ENCODE assay signal across 12 cellular contexts in genomic region chr17:61507667-61508066, GRCh38. TPM values are rescaled to one million over a fixed set of nuclear protein-coding genes. Genes with fewer than 3 reads are reported as not detected.
"Had no signal": no experiment of that assay in that cellular context is flagged by ENCODE, and none has a peak within 500 bp of the region (broad histone marks: within the 10 kb centered on the region; RNA-seq: fewer than 3 reads in every experiment).

No MANE protein-coding gene starts in this region.

- FAIRE-seq: HepG2, HTR-8/SVneo, K562 had no signal

- ATAC-seq: HepG2, K562 had no signal

- H3K9ac ChIP-seq: KMS-11 had no signal

- DNase-seq: IMR-90, Kasumi-1, KBM-7, KG1 had no signal

- H3K4me2 ChIP-seq: KMS-11 had no signal

- H3K4me3 ChIP-seq: K562 had no signal

- H3K27ac ChIP-seq: HL-60, KMS-11 had no signal

- H3K36me3 Mint-ChIP-seq: IgD-negative memory B cell had no signal

- H3K4me3 Mint-ChIP-seq: IgD-negative memory B cell had no signal

RNA-seq across cellular contexts. Expression of gene TBX4, which starts 55.4 kb away (rescaled TPM):
- total RNA-seq: HT-29, HT1080, IMR-90, K562 had no signal
- polyA plus RNA-seq: IgD-negative memory B cell, K562 had no signal
